Comparison of ENCODE assay signal across 12 cellular contexts in the genomic region with DNA sequence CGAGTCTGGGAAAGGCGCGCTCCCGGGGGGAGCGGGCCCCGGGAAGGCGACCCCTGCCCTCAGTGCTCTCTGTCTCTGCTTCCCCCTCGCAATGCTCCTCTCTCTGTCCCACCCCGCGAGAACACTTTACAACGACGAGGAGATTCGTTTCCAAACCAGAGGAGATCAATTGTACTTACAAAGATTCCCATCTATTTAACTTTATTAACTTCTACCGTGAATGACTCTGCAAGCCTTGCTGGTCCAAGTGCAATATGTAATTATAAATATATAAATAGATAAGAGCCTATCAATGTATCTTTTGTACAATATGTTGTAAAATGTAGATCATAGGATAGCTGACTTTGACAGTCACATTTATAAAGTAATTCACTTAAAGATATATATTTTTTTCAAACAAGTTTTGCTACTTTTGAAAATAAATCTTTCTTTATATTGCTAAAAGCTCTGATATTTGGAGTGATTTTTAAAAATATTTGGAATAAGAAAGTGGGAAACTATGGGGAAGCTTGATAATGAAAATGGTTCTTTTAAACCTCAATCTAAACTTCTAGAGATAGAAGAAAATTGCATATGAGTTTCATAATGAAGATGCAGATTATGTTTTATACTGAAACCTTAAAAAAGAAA. TPM values are rescaled to one million over a fixed set of nuclear protein-coding genes. Genes with fewer than 3 reads are reported as not detected.
DNase-seq lines count a peak whose midpoint lies in the region; ATAC-seq and TF ChIP-seq lines count a peak whose summit lies in the region.
"Had no signal": no experiment of that assay in that cellular context is flagged by ENCODE, and none has a peak within 500 bp of the region (broad histone marks: within the 10 kb centered on the region; RNA-seq: fewer than 3 reads in every experiment).

No MANE protein-coding gene starts in this region.

- H3K9me3 Mint-ChIP-seq in CD8-positive, alpha-beta T cell: no peaks in the 10 kb centered on the region

- TF ChIP-seq POLR2A in ovary (IDR thresholded peaks at IDR 0.05): no peak

- H3K9me3 ChIP-seq in CD8-positive, alpha-beta T cell (ENCODE audit: low read length): no peaks in the 10 kb centered on the region
- no peaks in the 10 kb centered on the region for H3K9me3 ChIP-seq in Panc1 (ENCODE audit: control insufficient read depth, insufficient read depth, low read depth, low read length)
- no peaks in the 10 kb centered on the region for H3K9me3 ChIP-seq in ovary

- no peaks in the 10 kb centered on the region for H3K36me3 Mint-ChIP-seq in CD8-positive, alpha-beta T cell

- peaks cover 46% of the 10 kb centered on the region for H3K27me3 ChIP-seq in CD8-positive, alpha-beta T cell (ENCODE audit: insufficient read depth, low read length)
- H3K27me3 ChIP-seq in Panc1 (ENCODE audit: control insufficient read depth, insufficient read depth, low read length) (peaks cover 54% of the 10 kb centered on the region), ovary (no peaks in the 10 kb centered on the region)

- peaks cover 27% of the 10 kb centered on the region for H3K4me1 ChIP-seq in CD8-positive, alpha-beta T cell (ENCODE audit: insufficient read depth, low read length)
- H3K4me1 ChIP-seq in Panc1 (ENCODE audit: control insufficient read depth, insufficient read depth, low read length) (no peaks in the 10 kb centered on the region), ovary (ENCODE audit: insufficient read depth) (peaks cover 9% of the 10 kb centered on the region)

- DNase-seq in CD8-positive, alpha-beta T cell: no peak
- no peak for DNase-seq in Panc1 (ENCODE audit: low read depth, low spot score)
- no peak for DNase-seq in fibroblast of pulmonary artery (ENCODE audit: low read depth)
- no peak for DNase-seq in ovary
- no peak for DNase-seq in activated effector memory CD4-positive, alpha-beta T cell treated with anti-CD3 and anti-CD28 coated beads, Interleukin-2, amount 50 U/mL, for 16 hours
- DNase-seq in middle frontal gyrus (ENCODE audit: extremely low spot score, low spot score): no peak
- DNase-seq in HK-2 (ENCODE audit: unreplicated experiment): no peak
- DNase-seq: GDM1, Kasumi-1, T-helper 9 cell had no signal

- intact Hi-C loops in CD8-positive, alpha-beta T cell (cut with DNase I, micrococcal nuclease): no loop called here
- intact Hi-C loops in Panc1 (cut with micrococcal nuclease; ENCODE audit: unreplicated experiment): no loop called here
- intact Hi-C loops in ovary (cut with DNase I): loop anchor here in 1 of 4 donors (10.0 kb wide), 2 partner anchors 57 to 1077 kb away; partner anchors contain the start of gene RPS12

- POLR2A ChIA-PET in CD8-positive, alpha-beta T cell (lab: Charles Lee): no interaction called here
- POLR2A ChIA-PET in Panc1 (lab: Charles Lee): no interaction called here

- TF ChIP-seq EP300 in ovary (IDR thresholded peaks at IDR 0.05): no peak

- no peak overlapping the region for H3K4me3 ChIP-seq in CD8-positive, alpha-beta T cell (ENCODE audit: low read depth, low read length)
- H3K4me3 ChIP-seq in Panc1 (ENCODE audit: low read depth in 2 of 2, low read length in 2 of 2): peak overlapping the region; percentile 29 to 47
- peak overlapping the region; percentile 73 for H3K4me3 ChIP-seq in fibroblast of pulmonary artery (replicated peaks; ENCODE audit: low read depth, low read length)
- peak overlapping the region; percentile 63 for H3K4me3 ChIP-seq in ovary

- no peak overlapping the region for H3K27ac Mint-ChIP-seq in CD8-positive, alpha-beta T cell

- peaks cover 34% of the 10 kb centered on the region for H3K4me1 Mint-ChIP-seq in CD8-positive, alpha-beta T cell (ENCODE audit: low read depth)

- H3K27ac ChIP-seq in CD8-positive, alpha-beta T cell (ENCODE audit: low read depth, low read length): no peak overlapping the region
- H3K27ac ChIP-seq in Panc1 (ENCODE audit: low read length) (no peak overlapping the region), ovary (peak overlapping the region; percentile 90 to 96)

- no peaks in the 10 kb centered on the region for H3K36me3 ChIP-seq in CD8-positive, alpha-beta T cell (ENCODE audit: insufficient read depth, low read length)
- H3K36me3 ChIP-seq in Panc1 (ENCODE audit: control insufficient read depth, insufficient read depth, low read length): no peaks in the 10 kb centered on the region
- H3K36me3 ChIP-seq in ovary: no peaks in the 10 kb centered on the region

- ATAC-seq in CD8-positive, alpha-beta T cell: no peak
- no peak for ATAC-seq in Panc1
- no peak for ATAC-seq in HG02610 (IDR thresholded peaks at IDR 0.05; ENCODE audit: unreplicated experiment)

- CTCF ChIA-PET in CD8-positive, alpha-beta T cell (lab: Charles Lee): interaction anchor here (1.2 to 1.4 kb wide), 2 partner anchors 32 to 205 kb away, joined by 4 to 5 read pairs; no protein-coding TSS in a partner anchor
- CTCF ChIA-PET in Panc1 (lab: Charles Lee): no interaction called here

- TF ChIP-seq CTCF in CD8-positive, alpha-beta T cell (IDR thresholded peaks at IDR 0.05): no peak
- TF ChIP-seq CTCF in Panc1 (IDR thresholded peaks at IDR 0.05) (no peak), fibroblast of pulmonary artery (IDR thresholded peaks at IDR 0.05; ENCODE audit: low read length, missing control alignments) (no peak), ovary (IDR thresholded peaks at IDR 0.05) (no peak)

- peak overlapping the region; percentile 70 for H3K4me3 Mint-ChIP-seq in CD8-positive, alpha-beta T cell

- H3K27me3 Mint-ChIP-seq in CD8-positive, alpha-beta T cell (ENCODE audit: low read depth): peaks cover 87% of the 10 kb centered on the region

- BruUV-seq in Panc1 (replicated peaks; lab: Mats Ljungman, UMichigan): no TSS peak

- 0 to 2% (median 1%) methylated on average over 14 of the region's 14 CpGs for WGBS in ovary, 3 donors

- in situ Hi-C loops in Panc1 (cut with HindIII; ENCODE audit: low pct_unique_long_range_greater_than_20kb, low sequenced_read_pairs): no loop called here

RNA-seq across cellular contexts. Expression of gene TCF21, which starts 3.0 kb away (rescaled TPM):
- total RNA-seq in CD8-positive, alpha-beta T cell: not detected
- not detected for total RNA-seq in Panc1 (2021; ENCODE audit: unreplicated experiment)
- polyA plus RNA-seq in Panc1 (2012; ENCODE audit: insufficient read length): not detected
- 10 to 100 TPM; 23.2 to 47.8 (median 39.3) TPM for total RNA-seq in ovary
- 10 to 100 TPM; 27.6 to 50.9 TPM for polyA plus RNA-seq in ovary
- total RNA-seq: renal cortical epithelial cell had no signal

Comparison
In these comparisons a context has a peak if more than half of its experiments do, and no peak if none do; other contexts are left out.
1. H3K27ac ChIP-seq: peak in ovary (2 of 2); none in CD8-positive, alpha-beta T cell (single experiment) and Panc1 (single experiment).
2. RNA of gene TCF21, which starts 3.0 kb away (total RNA-seq): 23.2 to 47.8 TPM in ovary; not detected in Panc1 (single experiment) and not detected in CD8-positive, alpha-beta T cell; every median in the first group is over 10 times any median in the second.